Comparison of ENCODE assay signal across 8 cellular contexts in the genomic region with DNA sequence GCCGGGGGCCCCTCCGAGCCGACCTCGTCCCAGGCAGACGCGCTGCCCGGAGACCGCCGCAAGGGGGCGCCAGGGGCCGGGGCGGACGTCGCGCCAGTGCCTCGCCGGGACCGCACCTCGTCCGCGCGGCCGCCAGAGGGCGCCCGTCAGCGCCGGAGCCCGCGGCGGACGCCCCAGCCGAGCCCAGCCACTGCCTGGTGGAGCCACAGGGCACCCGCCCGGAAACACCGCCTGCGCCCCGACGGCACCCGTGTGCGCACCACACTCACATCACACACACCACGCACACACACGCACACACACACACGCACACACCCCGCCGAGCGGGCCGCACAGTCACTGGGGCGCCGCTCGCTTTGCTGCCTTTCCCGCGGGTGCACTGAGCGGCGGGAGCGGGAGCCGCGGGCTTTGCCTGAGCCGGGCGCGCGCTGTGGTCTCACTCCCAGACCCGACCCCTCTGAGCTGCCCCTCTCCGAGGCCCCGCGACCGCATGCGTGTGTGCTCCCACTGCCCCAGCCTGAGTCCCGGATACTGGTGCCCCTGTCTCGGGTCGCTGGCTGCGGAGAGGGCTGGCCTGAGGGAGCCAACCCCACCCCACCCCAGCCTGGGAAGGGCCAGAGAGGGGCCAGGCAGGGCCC.
DNase-seq lines count a peak whose midpoint lies in the region; ATAC-seq and TF ChIP-seq lines count a peak whose summit lies in the region.

No MANE protein-coding gene starts in this region.

- H3K4me1 ChIP-seq in CD4-positive, CD25-positive, alpha-beta regulatory T cell (ENCODE audit: control insufficient read depth, insufficient read depth, low read length, poor library complexity, severe bottlenecking): peaks cover 6% of the 10 kb centered on the region
- no peaks in the 10 kb centered on the region for H3K4me1 ChIP-seq in RWPE2 (ENCODE audit: insufficient read depth, poor library complexity, severe bottlenecking)
- H3K4me1 ChIP-seq in iPS-20b (ENCODE audit: insufficient read depth, low read length): no peaks in the 10 kb centered on the region; the same call in 1 of the 2 replicates
- peaks cover 0 to 6% (median 4%) of the 10 kb centered on the region in 3 donors for H3K4me1 ChIP-seq in skeletal muscle tissue (ENCODE audit: control insufficient read depth in 3 of 3, insufficient read depth in 3 of 3, low read length in 3 of 3)

- H3K9ac ChIP-seq in iPS-20b (ENCODE audit: low read depth, low read length) (peak overlapping the region; percentile 43; the same call in 1 of the 2 replicates), skeletal muscle tissue (ENCODE audit: low read depth in 1 of 3, low read length in 3 of 3) (no peak overlapping the region)

- H3K27ac ChIP-seq in CD4-positive, CD25-positive, alpha-beta regulatory T cell (ENCODE audit: insufficient read depth, low read length, poor library complexity, severe bottlenecking): no peak overlapping the region
- H3K27ac ChIP-seq in RWPE2 (ENCODE audit: poor library complexity, severe bottlenecking) (no peak overlapping the region), iPS-20b (ENCODE audit: low read length) (no peak overlapping the region), skeletal muscle tissue (ENCODE audit: low read depth, low read length) (no peak overlapping the region)

- no peaks in the 10 kb centered on the region for H3K36me3 Mint-ChIP-seq in CD4-positive, CD25-positive, alpha-beta regulatory T cell

- peak; percentile 64 to 66 for ATAC-seq in CD4-positive, CD25-positive, alpha-beta regulatory T cell (ENCODE audit: low read depth in 2 of 2)
- ATAC-seq in GM19372 (IDR thresholded peaks at IDR 0.05; ENCODE audit: low read depth, unreplicated experiment) (peak; percentile 74), HG03378 (IDR thresholded peaks at IDR 0.05; ENCODE audit: unreplicated experiment) (peak; percentile 43), RWPE2 (ENCODE audit: low read depth) (peak; percentile 85)

- H3K27me3 Mint-ChIP-seq in CD4-positive, CD25-positive, alpha-beta regulatory T cell: peaks cover 20% of the 10 kb centered on the region

- no peak overlapping the region for H3K4me3 ChIP-seq in CD4-positive, CD25-positive, alpha-beta regulatory T cell (ENCODE audit: low read depth, low read length)
- H3K4me3 ChIP-seq in RWPE2 (ENCODE audit: severe bottlenecking) (peak overlapping the region; percentile 17), iPS-20b (ENCODE audit: low read length) (peak overlapping the region; percentile 66; the same call in 1 of the 2 replicates), skeletal muscle tissue (ENCODE audit: low read length in 3 of 3) (peak overlapping the region in 2 of 3 donors; percentile 13 to 52)

- H3K27me3 ChIP-seq in CD4-positive, CD25-positive, alpha-beta regulatory T cell (ENCODE audit: control insufficient read depth, insufficient read depth, low read length): peaks cover 6% of the 10 kb centered on the region
- H3K27me3 ChIP-seq in RWPE2 (ENCODE audit: insufficient read depth, poor library complexity, severe bottlenecking) (peaks cover 62% of the 10 kb centered on the region), iPS-20b (ENCODE audit: insufficient read depth, low read length) (peaks cover 22% of the 10 kb centered on the region), skeletal muscle tissue (ENCODE audit: control insufficient read depth in 3 of 3, insufficient read depth in 3 of 3, low read length in 3 of 3) (peaks cover 39 to 54% (median 51%) of the 10 kb centered on the region in 3 donors)

- TF ChIP-seq CTCF in RWPE2 (IDR thresholded peaks at IDR 0.05; ENCODE audit: poor library complexity, severe bottlenecking): peak; percentile 90

- H3K27ac Mint-ChIP-seq in CD4-positive, CD25-positive, alpha-beta regulatory T cell: no peak overlapping the region

- DNase-seq in CD4-positive, CD25-positive, alpha-beta regulatory T cell: peak; percentile 7 to 68 (median 19)
- DNase-seq in RWPE2 (ENCODE audit: low spot score): no peak
- DNase-seq in astrocyte of the hippocampus (ENCODE audit: low read depth, low spot score): peak; percentile 90
- DNase-seq in activated gamma-delta T cell treated with Interleukin-2 at 50 U/mL for 16 hours: no peak

- H3K4me1 Mint-ChIP-seq in CD4-positive, CD25-positive, alpha-beta regulatory T cell: peaks cover 0 to 6% (median 3%) of the 10 kb centered on the region in 4 donors

- peaks cover 0 to 10% (median 0%) of the 10 kb centered on the region in 7 donors for H3K9me3 Mint-ChIP-seq in CD4-positive, CD25-positive, alpha-beta regulatory T cell

- no peaks in the 10 kb centered on the region for H3K9me3 ChIP-seq in CD4-positive, CD25-positive, alpha-beta regulatory T cell (ENCODE audit: control insufficient read depth in 2 of 2, low read length in 2 of 2)
- H3K9me3 ChIP-seq in RWPE2 (ENCODE audit: severe bottlenecking): no peaks in the 10 kb centered on the region
- H3K9me3 ChIP-seq in iPS-20b (ENCODE audit: insufficient read depth, low read depth, low read length): no peaks in the 10 kb centered on the region
- H3K9me3 ChIP-seq in skeletal muscle tissue (ENCODE audit: control insufficient read depth in 3 of 3, low read length in 3 of 3): no peaks in the 10 kb centered on the region

- no peaks in the 10 kb centered on the region for H3K36me3 ChIP-seq in CD4-positive, CD25-positive, alpha-beta regulatory T cell (ENCODE audit: control insufficient read depth, insufficient read depth, low read length)
- no peaks in the 10 kb centered on the region for H3K36me3 ChIP-seq in RWPE2 (ENCODE audit: low read depth)
- H3K36me3 ChIP-seq in iPS-20b (ENCODE audit: insufficient read depth, low read depth, low read length): no peaks in the 10 kb centered on the region
- H3K36me3 ChIP-seq in skeletal muscle tissue (ENCODE audit: control insufficient read depth in 3 of 3, insufficient read depth in 3 of 3, low read length in 3 of 3): no peaks in the 10 kb centered on the region

- no peak overlapping the region for H3K4me3 Mint-ChIP-seq in CD4-positive, CD25-positive, alpha-beta regulatory T cell

Comparison
In these comparisons a context has a peak if more than half of its experiments do, and no peak if none do; other contexts are left out.
1. DNase-seq: peak in CD4-positive, CD25-positive, alpha-beta regulatory T cell (3 of 3) and astrocyte of the hippocampus (single experiment); none in RWPE2 (single experiment) and activated gamma-delta T cell treated with Interleukin-2 at 50 U/mL for 16 hours (single experiment).
2. Peak in every context shown above with its lines, with median percentiles within 50 percentile points of each other: ATAC-seq.